In the genomic region with DNA sequence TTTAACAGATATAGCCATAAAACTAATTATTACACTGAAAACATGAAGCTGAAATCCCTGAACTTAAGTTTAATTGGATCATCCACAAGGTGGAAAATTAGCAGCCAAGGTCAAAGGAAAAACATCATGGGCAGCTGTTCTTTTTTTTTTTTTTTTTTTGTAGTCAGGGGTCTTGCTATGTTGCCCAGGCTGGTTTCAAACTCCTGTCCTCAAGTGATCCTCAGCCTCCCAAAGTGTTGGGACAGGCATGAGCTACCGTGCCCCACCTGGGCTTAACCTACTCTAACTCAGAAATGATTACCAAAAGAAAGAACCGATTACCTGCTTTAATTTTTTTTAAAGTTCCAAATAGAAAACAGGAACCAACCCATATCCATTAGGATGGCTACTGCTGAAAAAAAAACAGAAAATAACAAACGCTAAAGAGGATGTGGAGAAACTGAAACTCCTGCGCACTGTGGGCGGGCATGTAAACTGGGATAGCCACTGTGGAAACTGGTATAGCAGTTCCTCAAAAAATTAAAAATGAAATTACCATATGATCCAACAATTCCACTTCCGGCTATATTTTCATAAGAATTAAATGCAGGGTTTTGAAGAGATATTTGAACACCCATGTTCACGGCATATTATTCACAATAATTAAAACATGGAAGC, we compare ENCODE assay signal across 1 cellular context.
A peak's percentile ranks its signal among the peaks of the same experiment; 100 is the strongest.
TF ChIP-seq lines count a peak whose summit lies in the region.

No MANE protein-coding gene starts in this region.

TF ChIP-seq in H1, 55 proteins besides CTCF, POLR2A, EP300 and RAD21:
- TF ChIP-seq CTBP2 (IDR thresholded peaks at IDR 0.05; ENCODE audit: borderline replicate concordance, insufficient read depth, insufficient read length, low read length), result no peak
- 0 out of 2 replicates have a peak, but pooled peaks have one; percentile 24 for TF ChIP-seq KDM1A (IDR thresholded peaks at IDR 0.05; ENCODE audit: borderline replicate concordance, low read length)
